ENCODE assay signal across 18 cellular contexts in the genomic region with DNA sequence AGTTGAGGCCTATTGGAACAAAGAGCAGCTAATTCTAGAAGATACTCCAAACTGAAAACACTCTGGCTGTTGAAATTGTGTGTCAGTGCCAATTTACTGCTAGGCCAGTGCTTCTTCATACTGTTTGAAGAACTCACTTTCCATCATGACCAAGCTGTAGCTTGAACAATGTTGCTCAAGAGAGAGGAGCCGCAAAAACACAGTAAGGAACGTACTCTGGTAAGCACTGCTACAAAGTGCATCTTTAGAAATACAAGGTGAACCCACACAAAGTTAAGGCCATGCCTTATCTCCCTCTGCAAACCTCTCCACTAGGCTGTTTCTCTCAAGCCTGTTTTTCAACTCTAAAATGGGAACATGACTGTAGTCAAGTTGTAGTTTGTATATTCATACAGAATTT.
DNase-seq lines count a peak whose midpoint lies in the region; ATAC-seq and TF ChIP-seq lines count a peak whose summit lies in the region.
"Had no signal": no experiment of that assay in that cellular context is flagged by ENCODE, and none has a peak within 500 bp of the region (broad histone marks: within the 10 kb centered on the region; RNA-seq: fewer than 3 reads in every experiment).

No MANE protein-coding gene starts in this region.

- CTCF ChIA-PET in activated CD8-positive, alpha-beta T cell treated with anti-CD3 and anti-CD28 coated beads for 36 hours (lab: Charles Lee), result interaction anchor here (0.8 to 17.4 kb wide), 6 partner anchors 30 to 149 kb away, joined by 3 to 236 read pairs (median 4); partner anchors contain the start of gene ARMC12

- peaks cover 68 to 100% (median 75%) of the 10 kb centered on the region in 3 donors for H3K4me1 ChIP-seq in gastroesophageal sphincter

- no peak for TF ChIP-seq EP300 in gastroesophageal sphincter (IDR thresholded peaks at IDR 0.05)

- no peak overlapping the region for H3K4me3 ChIP-seq in gastroesophageal sphincter

- no peaks in the 10 kb centered on the region for H3K27me3 Mint-ChIP-seq in activated CD8-positive, alpha-beta T cell treated with anti-CD3 and anti-CD28 coated beads for 36 hours
- H3K27me3 Mint-ChIP-seq in stimulated activated naive B cell treated with anti-CD40 and anti-IgM and Interleukin-4, amounts not matched to agents 10 μg/mL and 1 μg/mL and 100 μg/mL, for 72 hours, result no peaks in the 10 kb centered on the region
- H3K27me3 Mint-ChIP-seq: progenitor cell of endocrine pancreas had no signal

- TF ChIP-seq POLR2A in gastroesophageal sphincter (IDR thresholded peaks at IDR 0.05), result no peak

- peak; percentile 4 to 50 for DNase-seq in NOMO-1 (lab: John Stamatoyannopoulos, UW; ENCODE audit: unreplicated experiment in 2 of 2)
- DNase-seq in NOMO-1 treated with dmso at 0.1 percent for 144 hours (lab: John Stamatoyannopoulos, UW; ENCODE audit: unreplicated experiment), result no peak
- DNase-seq in activated CD8-positive, alpha-beta T cell treated with anti-CD3 and anti-CD28 coated beads for 36 hours, result no peak
- no peak for DNase-seq in stimulated activated naive B cell treated with anti-CD40 and anti-IgM and Interleukin-4, amounts not matched to agents 10 μg/mL and 1 μg/mL and 100 μg/mL, for 72 hours
- DNase-seq in epidermal melanocyte (ENCODE audit: insufficient read length, low spot score), result no peak
- DNase-seq: 8988T; activated CD4-positive, alpha-beta T cell treated with anti-CD3 and anti-CD28 coated beads, Interleukin-2, amount 50 U/mL, for 1 hour; activated gamma-delta T cell treated with Interleukin-2 at 50 U/mL for 16 hours; Calu3; H9; Kasumi-1; stimulated activated CD4-positive, alpha-beta T cell treated with anti-CD3 and anti-CD28 coated beads, Interleukin-1b, Interleukin-23, amount 100 ng/mL, for 48 hours had no signal

- H3K36me3 Mint-ChIP-seq in activated CD8-positive, alpha-beta T cell treated with anti-CD3 and anti-CD28 coated beads for 36 hours (ENCODE audit: low read depth), result peaks cover 49% of the 10 kb centered on the region
- H3K36me3 Mint-ChIP-seq in stimulated activated naive B cell treated with anti-CD40 and anti-IgM and Interleukin-4, amounts not matched to agents 10 μg/mL and 1 μg/mL and 100 μg/mL, for 72 hours, result peaks cover 10 to 15% of the 10 kb centered on the region in 2 donors

- H3K36me3 ChIP-seq in gastroesophageal sphincter, result peaks cover 17 to 73% of the 10 kb centered on the region in 2 donors

- no peaks in the 10 kb centered on the region for H3K9me3 ChIP-seq in gastroesophageal sphincter

- ATAC-seq in activated CD8-positive, alpha-beta T cell treated with anti-CD3 and anti-CD28 coated beads for 36 hours, result no peak
- ATAC-seq in gastroesophageal sphincter (no peak), HG03095 (IDR thresholded peaks at IDR 0.05; ENCODE audit: unreplicated experiment) (no peak)
- ATAC-seq in stimulated activated naive B cell treated with anti-CD40 and anti-IgM and Interleukin-4, amounts not matched to agents 10 μg/mL and 1 μg/mL and 100 μg/mL, for 72 hours (replicated peaks), result no peak
- ATAC-seq: Panc1 had no signal

- H3K4me3 Mint-ChIP-seq in activated CD8-positive, alpha-beta T cell treated with anti-CD3 and anti-CD28 coated beads for 36 hours, result no peak overlapping the region
- no peak overlapping the region for H3K4me3 Mint-ChIP-seq in stimulated activated naive B cell treated with anti-CD40 and anti-IgM and Interleukin-4, amounts not matched to agents 10 μg/mL and 1 μg/mL and 100 μg/mL, for 72 hours
- H3K4me3 Mint-ChIP-seq: H9 had no signal

- intact Hi-C loops in activated CD8-positive, alpha-beta T cell treated with anti-CD3 and anti-CD28 coated beads for 36 hours (cut with micrococcal nuclease), result loop anchor here (5.0 kb wide), 1 partner anchor 35 kb away; no protein-coding TSS in a partner anchor

- POLR2A ChIA-PET in activated CD8-positive, alpha-beta T cell treated with anti-CD3 and anti-CD28 coated beads for 36 hours (lab: Charles Lee), result interaction anchor here (0.7 kb wide), 1 partner anchor 148 kb away, joined by 4 read pairs; no protein-coding TSS in a partner anchor

- TF ChIP-seq CTCF in activated CD8-positive, alpha-beta T cell treated with anti-CD3 and anti-CD28 coated beads for 36 hours (IDR thresholded peaks at IDR 0.05), result no peak
- peak in 1 of 4 experiments; percentile 2 for TF ChIP-seq CTCF in gastroesophageal sphincter (IDR thresholded peaks at IDR 0.05)

- H3K27ac ChIP-seq in gastroesophageal sphincter (peak overlapping the region; percentile 85 to 93 (median 90)), temporal lobe (ENCODE audit: low read depth, low read length) (peak overlapping the region; percentile 37)
- H3K27ac ChIP-seq: HL-60 had no signal

- peak overlapping the region; percentile 53 for H3K27ac Mint-ChIP-seq in activated CD8-positive, alpha-beta T cell treated with anti-CD3 and anti-CD28 coated beads for 36 hours
- H3K27ac Mint-ChIP-seq in stimulated activated naive B cell treated with anti-CD40 and anti-IgM and Interleukin-4, amounts not matched to agents 10 μg/mL and 1 μg/mL and 100 μg/mL, for 72 hours, result no peak overlapping the region
- H3K27ac Mint-ChIP-seq: progenitor cell of endocrine pancreas had no signal

- H3K9me3 Mint-ChIP-seq in activated CD8-positive, alpha-beta T cell treated with anti-CD3 and anti-CD28 coated beads for 36 hours, result no peaks in the 10 kb centered on the region
- no peaks in the 10 kb centered on the region for H3K9me3 Mint-ChIP-seq in stimulated activated naive B cell treated with anti-CD40 and anti-IgM and Interleukin-4, amounts not matched to agents 10 μg/mL and 1 μg/mL and 100 μg/mL, for 72 hours
- H3K9me3 Mint-ChIP-seq: H9 had no signal

- WGBS in gastroesophageal sphincter (ENCODE audit: low coverage in 1 of 2), 2 donors, result 75 to 100% methylated on average over 2 of the region's 2 CpGs

- peaks cover 70% of the 10 kb centered on the region for H3K4me1 Mint-ChIP-seq in activated CD8-positive, alpha-beta T cell treated with anti-CD3 and anti-CD28 coated beads for 36 hours (ENCODE audit: low read depth)
- peaks cover 4 to 18% of the 10 kb centered on the region in 2 donors for H3K4me1 Mint-ChIP-seq in stimulated activated naive B cell treated with anti-CD40 and anti-IgM and Interleukin-4, amounts not matched to agents 10 μg/mL and 1 μg/mL and 100 μg/mL, for 72 hours

- no peaks in the 10 kb centered on the region for H3K27me3 ChIP-seq in gastroesophageal sphincter

Comparison
In these comparisons a context has a peak if more than half of its experiments do, and no peak if none do; other contexts are left out.
1. DNase-seq: peak in NOMO-1 (2 of 2); none in NOMO-1 treated with dmso at 0.1 percent for 144 hours (single experiment), activated CD8-positive, alpha-beta T cell treated with anti-CD3 and anti-CD28 coated beads for 36 hours (single experiment), stimulated activated naive B cell treated with anti-CD40 and anti-IgM and Interleukin-4, amounts not matched to agents 10 μg/mL and 1 μg/mL and 100 μg/mL, for 72 hours (single experiment) and epidermal melanocyte (single experiment).